Comparison of ENCODE assay signal across 17 cellular contexts in genomic region chr7:78195281-78195680, GRCh38.
A peak's percentile ranks its signal among the peaks of the same experiment; 100 is the strongest.
DNase-seq lines count a peak whose midpoint lies in the region; TF ChIP-seq lines count a peak whose summit lies in the region.
"Had no signal": no experiment of that assay in that cellular context is flagged by ENCODE, and none has a peak within 500 bp of the region (broad histone marks: within the 10 kb centered on the region; RNA-seq: fewer than 3 reads in every experiment).

No MANE protein-coding gene starts in this region.

- TF ChIP-seq CTCF in fibroblast of pulmonary artery (IDR thresholded peaks at IDR 0.05; ENCODE audit: low read length, missing control alignments): no peak

- DNase-seq in OCI-M1 (lab: John Stamatoyannopoulos, UW) (peak; percentile 60), fibroblast of pulmonary artery (ENCODE audit: low read depth) (peak; percentile 59), middle frontal gyrus (ENCODE audit: extremely low spot score, low spot score) (peak; percentile 31), NCI-H1105 (lab: John Stamatoyannopoulos, UW) (no peak), GM19238 (ENCODE audit: insufficient read length, low spot score) (no peak), dermis blood vessel endothelial cell (no peak)
- DNase-seq: CD4-positive, alpha-beta T cell; CD8-positive, alpha-beta memory T cell; DMS 273 treated with DMSO at 0.1 percent for 48 hours; DMS79; EL; GDM1; GOT3; HFFc6 had no signal

- H3K4me3 ChIP-seq in fibroblast of pulmonary artery (replicated peaks; ENCODE audit: low read depth, low read length): no peak overlapping the region
- H3K4me3 ChIP-seq: BLaER1, GM12878, HAP-1 had no signal

Comparison
In these comparisons a context has a peak if more than half of its experiments do, and no peak if none do; other contexts are left out.
1. DNase-seq: peak in OCI-M1 (single experiment), fibroblast of pulmonary artery (single experiment) and middle frontal gyrus (single experiment); none in NCI-H1105 (single experiment), GM19238 (single experiment) and dermis blood vessel endothelial cell (single experiment).